ENCODE assay signal across 9 cellular contexts in genomic region chr3:168047190-168047795, GRCh38. TPM values are rescaled to one million over a fixed set of nuclear protein-coding genes. Genes with fewer than 3 reads are reported as not detected.
A peak's percentile ranks its signal among the peaks of the same experiment; 100 is the strongest.
DNase-seq lines count a peak whose midpoint lies in the region; ATAC-seq and TF ChIP-seq lines count a peak whose summit lies in the region.
"Had no signal": no experiment of that assay in that cellular context is flagged by ENCODE, and none has a peak within 500 bp of the region (broad histone marks: within the 10 kb centered on the region; RNA-seq: fewer than 3 reads in every experiment).

No MANE protein-coding gene starts in this region.

- H4K20me1 ChIP-seq in OCI-LY1 (ENCODE audit: insufficient read depth, low read length): no peaks in the 10 kb centered on the region

- ATAC-seq in upper lobe of right lung: peak; percentile 95

- no peaks in the 10 kb centered on the region for H3K27me3 Mint-ChIP-seq in activated CD4-positive, alpha-beta T cell treated with anti-CD3 and anti-CD28 coated beads, Interleukin-2, amount 10 ng/mL, durations not matched to agents 7 days and 5 days

- POLR2A ChIA-PET in activated CD4-positive, alpha-beta T cell treated with anti-CD3 and anti-CD28 coated beads, Interleukin-2, amount 10 ng/mL, durations not matched to agents 7 days and 5 days (lab: Charles Lee): no interaction called here

- peaks cover 11% of the 10 kb centered on the region for H3K4me1 ChIP-seq in HAP-1
- H3K4me1 ChIP-seq in OCI-LY1 (ENCODE audit: insufficient read depth, low read length, severe bottlenecking): peaks cover 8% of the 10 kb centered on the region
- H3K4me1 ChIP-seq in upper lobe of right lung: peaks cover 6% of the 10 kb centered on the region

- no peak overlapping the region for H2AFZ ChIP-seq in OCI-LY1 (ENCODE audit: low read length)

- H3K9ac ChIP-seq in OCI-LY1 (ENCODE audit: low read length): no peak overlapping the region
- H3K9ac ChIP-seq: BLaER1 treated with 17β-estradiol and CSF1 and Interleukin-3, amounts not matched to agents 10 nM and 100 nM had no signal

- no peak overlapping the region for H3K27ac ChIP-seq in OCI-LY1 (ENCODE audit: low read depth, low read length, poor library complexity, severe bottlenecking)
- no peak overlapping the region for H3K27ac ChIP-seq in upper lobe of right lung
- H3K27ac ChIP-seq: BLaER1 treated with 17β-estradiol and CSF1 and Interleukin-3, amounts not matched to agents 10 nM and 100 nM had no signal

- no peak overlapping the region for H3K4me2 ChIP-seq in OCI-LY1 (ENCODE audit: low read length)
- H3K4me2 ChIP-seq: BLaER1 treated with 17β-estradiol and CSF1 and Interleukin-3, amounts not matched to agents 10 nM and 100 nM had no signal

- H3K4me3 ChIP-seq in HAP-1 (no peak overlapping the region), OCI-LY1 (ENCODE audit: low read depth, low read length, poor library complexity, severe bottlenecking) (no peak overlapping the region), upper lobe of right lung (no peak overlapping the region)
- H3K4me3 ChIP-seq: BLaER1 treated with 17β-estradiol and CSF1 and Interleukin-3, amounts not matched to agents 10 nM and 100 nM had no signal

- H3K36me3 ChIP-seq in HAP-1 (replicated peaks) (peaks cover 4% of the 10 kb centered on the region; the same call in 1 of the 2 replicates), OCI-LY1 (ENCODE audit: insufficient read depth, low read length) (peaks cover 20% of the 10 kb centered on the region; the same call in 1 of the 2 replicates), upper lobe of right lung (peaks cover 18% of the 10 kb centered on the region)

- H3K9me3 ChIP-seq in HAP-1 (no peaks in the 10 kb centered on the region), OCI-LY1 (ENCODE audit: low read length) (no peaks in the 10 kb centered on the region), upper lobe of right lung (no peaks in the 10 kb centered on the region)
- H3K9me3 ChIP-seq: BLaER1 treated with 17β-estradiol and CSF1 and Interleukin-3, amounts not matched to agents 10 nM and 100 nM had no signal

- no peaks in the 10 kb centered on the region for H3K36me3 Mint-ChIP-seq in activated CD4-positive, alpha-beta T cell treated with anti-CD3 and anti-CD28 coated beads, Interleukin-2, amount 10 ng/mL, durations not matched to agents 7 days and 5 days (ENCODE audit: low read depth)

- CTCF ChIA-PET in activated CD4-positive, alpha-beta T cell treated with anti-CD3 and anti-CD28 coated beads, Interleukin-2, amount 10 ng/mL, durations not matched to agents 7 days and 5 days (lab: Charles Lee): no interaction called here

- no peaks in the 10 kb centered on the region for H3K4me1 Mint-ChIP-seq in activated CD4-positive, alpha-beta T cell treated with anti-CD3 and anti-CD28 coated beads, Interleukin-2, amount 10 ng/mL, durations not matched to agents 7 days and 5 days

- TF ChIP-seq CTCF in OCI-LY1 (IDR thresholded peaks at IDR 0.05; ENCODE audit: low read length): peak; percentile 99
- TF ChIP-seq CTCF in upper lobe of right lung (IDR thresholded peaks at IDR 0.05): peak; percentile 86

- H3K27ac Mint-ChIP-seq in activated CD4-positive, alpha-beta T cell treated with anti-CD3 and anti-CD28 coated beads, Interleukin-2, amount 10 ng/mL, durations not matched to agents 7 days and 5 days: no peak overlapping the region

- H3K9me2 ChIP-seq in OCI-LY1 (ENCODE audit: low read depth, low read length): no peaks in the 10 kb centered on the region

- H3K4me3 Mint-ChIP-seq in activated CD4-positive, alpha-beta T cell treated with anti-CD3 and anti-CD28 coated beads, Interleukin-2, amount 10 ng/mL, durations not matched to agents 7 days and 5 days: no peak overlapping the region

- in situ Hi-C loops in HAP-1 (cut with MboI; ENCODE audit: low sequenced_read_pairs): no loop called here

- H3K27me3 ChIP-seq in HAP-1 (ENCODE audit: low read depth) (no peaks in the 10 kb centered on the region), OCI-LY1 (ENCODE audit: insufficient read depth, low read length) (no peaks in the 10 kb centered on the region), upper lobe of right lung (no peaks in the 10 kb centered on the region)
- H3K27me3 ChIP-seq: BLaER1 treated with 17β-estradiol and CSF1 and Interleukin-3, amounts not matched to agents 10 nM and 100 nM had no signal

- H3K79me2 ChIP-seq in OCI-LY1 (ENCODE audit: insufficient read depth, low read length): no peaks in the 10 kb centered on the region

- no peaks in the 10 kb centered on the region for H3F3A ChIP-seq in OCI-LY1 (ENCODE audit: insufficient read depth, low read length)

- intact Hi-C loops in upper lobe of right lung (cut with DNase I): loop anchor here (2.0 kb wide), 1 partner anchor 118 kb away; no protein-coding TSS in a partner anchor

- DNase-seq in activated CD4-positive, alpha-beta T cell treated with anti-CD3 and anti-CD28 coated beads, Interleukin-2, amount 10 ng/mL, durations not matched to agents 7 days and 5 days: peak; percentile 37
- no peak for DNase-seq in activated CD4-positive, alpha-beta T cell treated with anti-CD3 and anti-CD28 coated beads for 4 hours
- peak; percentile 24 to 94 for DNase-seq in HAP-1 (ENCODE audit: low spot score in 2 of 2)
- peak; percentile 91 to 93 for DNase-seq in Kasumi-1 (lab: John Stamatoyannopoulos, UW)
- peak; percentile 84 for DNase-seq in cerebellar cortex (ENCODE audit: low spot score)
- DNase-seq in left kidney (ENCODE audit: low read depth, low spot score): peak; percentile 89
- no peak for DNase-seq in upper lobe of right lung

- H3K9me3 Mint-ChIP-seq in activated CD4-positive, alpha-beta T cell treated with anti-CD3 and anti-CD28 coated beads, Interleukin-2, amount 10 ng/mL, durations not matched to agents 7 days and 5 days: no peaks in the 10 kb centered on the region

RNA-seq across cellular contexts. Expression of gene GOLIM4, which starts 48.4 kb away (rescaled TPM):
- total RNA-seq in activated CD4-positive, alpha-beta T cell treated with anti-CD3 and anti-CD28 coated beads, Interleukin-2, amount 10 ng/mL, durations not matched to agents 7 days and 5 days: 1 to 10 TPM; 1.6 to 1.7 TPM
- 50.9 TPM for total RNA-seq in upper lobe of right lung

Comparison
In these comparisons a context has a peak if more than half of its experiments do, and no peak if none do; other contexts are left out.
1. DNase-seq: peak in activated CD4-positive, alpha-beta T cell treated with anti-CD3 and anti-CD28 coated beads, Interleukin-2, amount 10 ng/mL, durations not matched to agents 7 days and 5 days (single experiment), HAP-1 (2 of 2), Kasumi-1 (2 of 2), cerebellar cortex (single experiment) and left kidney (single experiment); none in activated CD4-positive, alpha-beta T cell treated with anti-CD3 and anti-CD28 coated beads for 4 hours (0 of 2) and upper lobe of right lung (single experiment).
2. RNA of gene GOLIM4, which starts 48.4 kb away (total RNA-seq): 50.9 TPM in upper lobe of right lung (single experiment); 1.6 to 1.7 TPM in activated CD4-positive, alpha-beta T cell treated with anti-CD3 and anti-CD28 coated beads, Interleukin-2, amount 10 ng/mL, durations not matched to agents 7 days and 5 days; every median in the first group is over 10 times any median in the second.